ENCODE assay signal across 27 cellular contexts in genomic region chr4:47381172-47381571, GRCh38.
"Had no signal": no experiment of that assay in that cellular context is flagged by ENCODE, and none has a peak within 500 bp of the region (broad histone marks: within the 10 kb centered on the region; RNA-seq: fewer than 3 reads in every experiment).

No MANE protein-coding gene starts in this region.

- H3K4me1 ChIP-seq: left lung, lower lobe of right lung, pancreas, prostate gland, spleen, tibial nerve, uterus had no signal

- H3K9me3 ChIP-seq: left lung, lower lobe of right lung, mucosa of descending colon, pancreas, prostate gland, spleen, tibial nerve, uterus had no signal

- H3K27ac Mint-ChIP-seq: naive thymus-derived CD4-positive, alpha-beta T cell; natural killer cell treated with Interleukin-12 subunit alpha and Interleukin-12 subunit beta and Interleukin-15 and Interleukin-18, amount 100 ng/mL, for 72 hours; stimulated activated naive B cell treated with anti-CD40 and anti-IgM and Interleukin-4, amounts not matched to agents 10 μg/mL and 1 μg/mL and 100 μg/mL, for 72 hours; stimulated activated naive CD8-positive, alpha-beta T cell treated with anti-CD3 and anti-CD28 coated beads, Interleukin-15, Interleukin-2, amounts not matched to agents 100 ng/mL and 50 ng/mL, for 24 hours; type B pancreatic cell had no signal

- DNase-seq: head of caudate nucleus; hippocampal formation; kidney glomerular epithelial cell; left colon; left lung; lower lobe of right lung; mammary epithelial cell; midbrain; mucosa of descending colon; naive thymus-derived CD4-positive, alpha-beta T cell; pancreas; posterior cingulate gyrus; retina; right cardiac atrium; spleen; stimulated activated CD4-positive, alpha-beta T cell treated with anti-CD3 and anti-CD28 coated beads, Interleukin-4, amount 100 ng/mL, for 24 hours; stimulated activated naive B cell treated with anti-CD40 and anti-IgM and Interleukin-4, amounts not matched to agents 10 μg/mL and 1 μg/mL and 100 μg/mL, for 72 hours; substantia nigra; uterus had no signal

- ATAC-seq: left colon; left lung; lower lobe of right lung; mucosa of descending colon; naive thymus-derived CD4-positive, alpha-beta T cell; pancreas; right cardiac atrium; sciatic nerve; stimulated activated naive B cell treated with anti-CD40 and anti-IgM and Interleukin-4, amounts not matched to agents 10 μg/mL and 1 μg/mL and 100 μg/mL, for 72 hours had no signal

- H3K4me3 ChIP-seq: left lung, lower lobe of right lung, mucosa of descending colon, pancreas, prostate gland, skin epidermis, spleen, tibial nerve, uterus had no signal

- H3K36me3 Mint-ChIP-seq: naive thymus-derived CD4-positive, alpha-beta T cell; natural killer cell treated with Interleukin-12 subunit alpha and Interleukin-12 subunit beta and Interleukin-15 and Interleukin-18, amount 100 ng/mL, for 72 hours; stimulated activated naive B cell treated with anti-CD40 and anti-IgM and Interleukin-4, amounts not matched to agents 10 μg/mL and 1 μg/mL and 100 μg/mL, for 72 hours; type B pancreatic cell had no signal

- FAIRE-seq: keratinocyte, pancreas had no signal

- H3K27me3 ChIP-seq: left lung, spleen, tibial nerve, uterus had no signal

- H3K27ac ChIP-seq: left lung, lower lobe of right lung, pancreas, prostate gland, skin epidermis, spleen, tibial nerve, uterus had no signal

- H3K4me3 Mint-ChIP-seq: naive thymus-derived CD4-positive, alpha-beta T cell; natural killer cell treated with Interleukin-12 subunit alpha and Interleukin-12 subunit beta and Interleukin-15 and Interleukin-18, amount 100 ng/mL, for 72 hours; stimulated activated naive B cell treated with anti-CD40 and anti-IgM and Interleukin-4, amounts not matched to agents 10 μg/mL and 1 μg/mL and 100 μg/mL, for 72 hours; stimulated activated naive CD8-positive, alpha-beta T cell treated with anti-CD3 and anti-CD28 coated beads, Interleukin-15, Interleukin-2, amounts not matched to agents 100 ng/mL and 50 ng/mL, for 24 hours; type B pancreatic cell had no signal

- H3K9me3 Mint-ChIP-seq: naive thymus-derived CD4-positive, alpha-beta T cell; natural killer cell treated with Interleukin-12 subunit alpha and Interleukin-12 subunit beta and Interleukin-15 and Interleukin-18, amount 100 ng/mL, for 72 hours; stimulated activated naive B cell treated with anti-CD40 and anti-IgM and Interleukin-4, amounts not matched to agents 10 μg/mL and 1 μg/mL and 100 μg/mL, for 72 hours; stimulated activated naive CD8-positive, alpha-beta T cell treated with anti-CD3 and anti-CD28 coated beads, Interleukin-15, Interleukin-2, amounts not matched to agents 100 ng/mL and 50 ng/mL, for 24 hours had no signal

- H3K36me3 ChIP-seq: left lung, lower lobe of right lung, pancreas, prostate gland, spleen, tibial nerve, uterus had no signal

- H3K4me1 Mint-ChIP-seq: stimulated activated naive B cell treated with anti-CD40 and anti-IgM and Interleukin-4, amounts not matched to agents 10 μg/mL and 1 μg/mL and 100 μg/mL, for 72 hours had no signal
